ENCODE assay signal across 2 cellular contexts in the genomic region with DNA sequence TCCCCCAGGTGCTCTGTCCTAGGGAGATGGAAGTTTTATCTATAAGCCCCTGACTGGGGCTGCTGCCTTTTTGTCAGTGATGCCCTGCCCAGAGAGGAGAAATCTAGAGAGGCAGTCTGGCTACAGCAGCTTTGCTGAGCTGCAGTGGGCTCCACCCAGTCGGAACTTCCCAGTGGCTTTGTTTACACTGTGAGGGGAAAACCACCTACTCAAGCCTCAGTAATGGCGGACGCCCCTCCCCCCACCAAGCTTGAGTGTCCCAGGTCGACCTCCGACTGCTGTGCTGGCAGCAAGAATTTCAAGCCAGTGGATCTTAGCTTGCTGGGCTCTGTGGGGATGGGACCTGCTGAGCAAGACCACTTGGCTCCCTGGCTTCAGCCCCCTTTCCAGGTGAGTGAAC.
TF ChIP-seq lines count a peak whose summit lies in the region.

No MANE protein-coding gene starts in this region.

TF ChIP-seq in WTC11, 78 proteins besides CTCF, POLR2A, EP300 and RAD21:
- TF ChIP-seq, protein P1, sequence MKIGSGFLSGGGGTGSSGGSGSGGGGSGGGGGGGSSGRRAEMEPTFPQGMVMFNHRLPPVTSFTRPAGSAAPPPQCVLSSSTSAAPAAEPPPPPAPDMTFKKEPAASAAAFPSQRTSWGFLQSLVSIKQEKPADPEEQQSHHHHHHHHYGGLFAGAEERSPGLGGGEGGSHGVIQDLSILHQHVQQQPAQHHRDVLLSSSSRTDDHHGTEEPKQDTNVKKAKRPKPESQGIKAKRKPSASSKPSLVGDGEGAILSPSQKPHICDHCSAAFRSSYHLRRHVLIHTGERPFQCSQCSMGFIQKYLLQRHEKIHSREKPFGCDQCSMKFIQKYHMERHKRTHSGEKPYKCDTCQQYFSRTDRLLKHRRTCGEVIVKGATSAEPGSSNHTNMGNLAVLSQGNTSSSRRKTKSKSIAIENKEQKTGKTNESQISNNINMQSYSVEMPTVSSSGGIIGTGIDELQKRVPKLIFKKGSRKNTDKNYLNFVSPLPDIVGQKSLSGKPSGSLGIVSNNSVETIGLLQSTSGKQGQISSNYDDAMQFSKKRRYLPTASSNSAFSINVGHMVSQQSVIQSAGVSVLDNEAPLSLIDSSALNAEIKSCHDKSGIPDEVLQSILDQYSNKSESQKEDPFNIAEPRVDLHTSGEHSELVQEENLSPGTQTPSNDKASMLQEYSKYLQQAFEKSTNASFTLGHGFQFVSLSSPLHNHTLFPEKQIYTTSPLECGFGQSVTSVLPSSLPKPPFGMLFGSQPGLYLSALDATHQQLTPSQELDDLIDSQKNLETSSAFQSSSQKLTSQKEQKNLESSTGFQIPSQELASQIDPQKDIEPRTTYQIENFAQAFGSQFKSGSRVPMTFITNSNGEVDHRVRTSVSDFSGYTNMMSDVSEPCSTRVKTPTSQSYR (CRISPR knock-in tag; IDR thresholded peaks at IDR 0.05): peak; percentile 78; the same call in 1 of the 2 replicates

TF ChIP-seq in K562, 482 proteins besides CTCF, POLR2A, EP300 and RAD21:
- TF ChIP-seq YY1 (IDR thresholded peaks at IDR 0.05; ENCODE audit: borderline replicate concordance in 1 of 3, control insufficient read depth in 1 of 3, extremely low read depth in 1 of 3, insufficient read depth in 3 of 3, insufficient read length in 1 of 3, insufficient replicate concordance in 2 of 3, low read depth in 1 of 3, low read length in 2 of 3): peak in 2 of 3 experiments; percentile 18 to 45
